ENCODE assay signal across 1 cellular context in genomic region chr19:796692-797527, GRCh38.
TF ChIP-seq lines count a peak whose summit lies in the region.

Gene PTBP1, plus strand, starts transcription at chr19:797452. Its CDS starts 46 bp downstream, at chr19:797498.

TF ChIP-seq in GM12878, 131 proteins besides CTCF, POLR2A, EP300 and RAD21 (continued from another document and continues in another):
- TF ChIP-seq BCLAF1 (IDR thresholded peaks at IDR 0.05) (no peak), FOXK2 (IDR thresholded peaks at IDR 0.05) (peak; percentile 61; the same call in 1 of the 2 replicates), IRF5 (IDR thresholded peaks at IDR 0.05; ENCODE audit: borderline replicate concordance) (no peak), CHD4 (IDR thresholded peaks at IDR 0.05) (no peak), STAT1 (conservative IDR thresholded peaks at IDR 0.05) (peak; percentile 43; the same call in 1 of the 2 replicates), ZZZ3 (IDR thresholded peaks at IDR 0.05; ENCODE audit: control insufficient read depth, insufficient read length, low read depth) (no peak), EGR1 (IDR thresholded peaks at IDR 0.05; ENCODE audit: borderline replicate concordance in 1 of 2, low read depth in 2 of 2, low read length in 2 of 2) (peak in 1 of 2 experiments; percentile 92; a peak in 2 of 3 replicates), NFXL1 (IDR thresholded peaks at IDR 0.05; ENCODE audit: borderline replicate concordance) (no peak), MTA2 (IDR thresholded peaks at IDR 0.05; ENCODE audit: low read depth) (peak; percentile 64; the same call in 1 of the 2 replicates), TCF7 (IDR thresholded peaks at IDR 0.05; ENCODE audit: borderline replicate concordance) (no peak), SPI1 (IDR thresholded peaks at IDR 0.05; ENCODE audit: borderline replicate concordance, insufficient read depth, low read depth, low read length) (no peak), SMAD1 (IDR thresholded peaks at IDR 0.05; ENCODE audit: low read depth, partially characterized antibody) (peak; percentile 52), IKZF2 (IDR thresholded peaks at IDR 0.05) (no peak), HCFC1 (IDR thresholded peaks at IDR 0.05; ENCODE audit: low read length) (peak; percentile 91), USF2 (IDR thresholded peaks at IDR 0.05; ENCODE audit: borderline replicate concordance, low read depth, low read length) (peak; percentile 96), SMARCA5 (IDR thresholded peaks at IDR 0.05) (no peak), RBBP5 (conservative IDR thresholded peaks at IDR 0.05) (no peak), ZSCAN29 (IDR thresholded peaks at IDR 0.05) (no peak), SUPT20H (IDR thresholded peaks at IDR 0.05; ENCODE audit: borderline replicate concordance, control insufficient read depth, low read depth, low read length) (no peak), SREBF1 (IDR thresholded peaks at IDR 0.05; ENCODE audit: low read length) (no peak), IRF3 (IDR thresholded peaks at IDR 0.05) (peak; percentile 93), ATF3 (IDR thresholded peaks at IDR 0.05; ENCODE audit: borderline replicate concordance, extremely low read depth, low read depth, low read length) (peak; percentile 78; the same call in 1 of the 2 replicates), PAX8 (IDR thresholded peaks at IDR 0.05) (no peak), HDGF (IDR thresholded peaks at IDR 0.05) (peak; percentile 99), SUZ12 (IDR thresholded peaks at IDR 0.05; ENCODE audit: unreplicated experiment) (no peak), NR2F1 (conservative IDR thresholded peaks at IDR 0.05) (no peak; the same call in 1 of the 2 replicates), WRNIP1 (IDR thresholded peaks at IDR 0.05; ENCODE audit: borderline replicate concordance, low read depth, low read length) (no peak), POLR2AphosphoS2 (IDR thresholded peaks at IDR 0.05; ENCODE audit: low read depth, low read length) (peak; percentile 76; the same call in 1 of the 2 replicates), MXI1 (IDR thresholded peaks at IDR 0.05; ENCODE audit: low read depth, low read length) (peak; percentile 96), HSF1 (IDR thresholded peaks at IDR 0.05; ENCODE audit: low read depth, low read length) (0 out of 2 replicates have a peak, but pooled peaks have one; percentile 25), SMC3 (IDR thresholded peaks at IDR 0.05; ENCODE audit: borderline replicate concordance, low read length) (no peak), BMI1 (IDR thresholded peaks at IDR 0.05; ENCODE audit: borderline replicate concordance) (no peak), CHD2 (IDR thresholded peaks at IDR 0.05; ENCODE audit: borderline replicate concordance, low read depth, low read length) (peak; percentile 95), NFIC (IDR thresholded peaks at IDR 0.05; ENCODE audit: low read depth, low read length) (no peak), BACH1 (IDR thresholded peaks at IDR 0.05; ENCODE audit: borderline replicate concordance) (peak; percentile 67; the same call in 1 of the 2 replicates), ZNF217 (IDR thresholded peaks at IDR 0.05) (no peak), SRF (IDR thresholded peaks at IDR 0.05; ENCODE audit: low read depth in 2 of 2, low read length in 2 of 2) (no peak), CBX5 (IDR thresholded peaks at IDR 0.05; ENCODE audit: low read depth) (no peak), TAF1 (IDR thresholded peaks at IDR 0.05; ENCODE audit: borderline replicate concordance, low read depth, low read length) (peak; percentile 86), RELB (IDR thresholded peaks at IDR 0.05; ENCODE audit: low read depth) (peak; percentile 61; the same call in 1 of the 2 replicates), CEBPB (IDR thresholded peaks at IDR 0.05; ENCODE audit: borderline replicate concordance in 1 of 2, low read depth in 2 of 2, low read length in 2 of 2) (no peak), ZBTB4 (CRISPR knock-in tag; IDR thresholded peaks at IDR 0.05) (peak; percentile 88), ZBED1 (IDR thresholded peaks at IDR 0.05; ENCODE audit: borderline replicate concordance) (no peak), KAT2A (conservative IDR thresholded peaks at IDR 0.05; ENCODE audit: control insufficient read depth, low read depth, low read length) (no peak), BRCA1 (IDR thresholded peaks at IDR 0.05; ENCODE audit: low read depth, low read length) (no peak), JUND (IDR thresholded peaks at IDR 0.05; ENCODE audit: low read depth, low read length) (no peak), EED (IDR thresholded peaks at IDR 0.05; ENCODE audit: low read depth) (no peak), ATF2 (IDR thresholded peaks at IDR 0.05; ENCODE audit: low read length) (no peak), MLLT1 (IDR thresholded peaks at IDR 0.05) (peak; percentile 93), NR2C2 (IDR thresholded peaks at IDR 0.05; ENCODE audit: borderline replicate concordance, control insufficient read depth, insufficient read length, low read depth) (no peak)
